ENCODE assay signal across 21 cellular contexts in genomic region chr10:96289218-96289910, GRCh38. TPM values are rescaled to one million over a fixed set of nuclear protein-coding genes. Genes with fewer than 3 reads are reported as not detected.
"Had no signal": no experiment of that assay in that cellular context is flagged by ENCODE, and none has a peak within 500 bp of the region (broad histone marks: within the 10 kb centered on the region; RNA-seq: fewer than 3 reads in every experiment).

No MANE protein-coding gene starts in this region.

- DNase-seq: activated CD4-positive, alpha-beta T cell treated with anti-CD3 and anti-CD28 coated beads, Interleukin-2, amount 10 ng/mL, durations not matched to agents 7 days and 5 days; activated CD4-positive, CD25-positive, alpha-beta regulatory T cell; activated naive CD4-positive, alpha-beta T cell treated with anti-CD3 and anti-CD28 coated beads, Interleukin-2, amount 50 U/mL, for 16 hours; adrenal gland; esophagus squamous epithelium; foreskin fibroblast; glutamatergic neuron; left cardiac atrium; mucosa of descending colon; natural killer cell; occipital lobe; stimulated activated naive CD8-positive, alpha-beta T cell treated with anti-CD3 and anti-CD28 coated beads, Interleukin-15, Interleukin-2, amounts not matched to agents 100 U/mL and 50 U/mL, for 24 hours had no signal

- H3K36me3 ChIP-seq: adrenal gland, esophagus squamous epithelium, prostate gland had no signal

- H3K4me3 Mint-ChIP-seq: activated CD4-positive, alpha-beta T cell treated with anti-CD3 and anti-CD28 coated beads, Interleukin-2, amount 10 ng/mL, durations not matched to agents 7 days and 5 days; natural killer cell had no signal

- H3K9me3 Mint-ChIP-seq: activated CD4-positive, alpha-beta T cell treated with anti-CD3 and anti-CD28 coated beads, Interleukin-2, amount 10 ng/mL, durations not matched to agents 7 days and 5 days; activated T-helper 2 cell treated with anti-CD3 and anti-CD28 coated beads, Interferon-gamma antibody, Interleukin-2, Interleukin-4, amounts not matched to agents 10 μg/mL and 5 μg/mL and 100 μg/mL, durations not matched to agents 14 hours and 24 hours and 36 hours; natural killer cell had no signal

- H3K27ac Mint-ChIP-seq: activated CD4-positive, alpha-beta T cell treated with anti-CD3 and anti-CD28 coated beads, Interleukin-2, amount 10 ng/mL, durations not matched to agents 7 days and 5 days; activated T-helper 2 cell treated with anti-CD3 and anti-CD28 coated beads, Interferon-gamma antibody, Interleukin-2, Interleukin-4, amounts not matched to agents 10 μg/mL and 5 μg/mL and 100 μg/mL, durations not matched to agents 14 hours and 24 hours and 36 hours; natural killer cell had no signal

- H3K4me3 ChIP-seq: adrenal gland, esophagus squamous epithelium, lung, mucosa of descending colon, prostate gland had no signal

- H3K27me3 ChIP-seq: adrenal gland, esophagus squamous epithelium had no signal

- H3K9me3 ChIP-seq: adrenal gland, esophagus squamous epithelium, mucosa of descending colon, prostate gland had no signal

- H3K36me3 Mint-ChIP-seq: natural killer cell had no signal

- FAIRE-seq: colon had no signal

- H3K4me1 ChIP-seq: prostate gland had no signal

- H3K27ac ChIP-seq: adrenal gland, esophagus squamous epithelium, prostate gland had no signal

RNA-seq across cellular contexts. Expression of gene DNTT, which starts 14.9 kb away (rescaled TPM):
- total RNA-seq: activated CD4-positive, alpha-beta T cell treated with anti-CD3 and anti-CD28 coated beads, Interleukin-2, amount 10 ng/mL, durations not matched to agents 7 days and 5 days; activated CD8-positive, alpha-beta memory T cell treated with anti-CD3 and anti-CD28 coated beads for 36 hours; activated T-helper 2 cell treated with anti-CD3 and anti-CD28 coated beads, Interferon-gamma antibody, Interleukin-2, Interleukin-4, amounts not matched to agents 10 μg/mL and 5 μg/mL and 100 μg/mL, durations not matched to agents 14 hours and 24 hours and 36 hours; adrenal gland; cardiac septum; esophagus squamous epithelium; left cardiac atrium; lung; mucosa of descending colon; natural killer cell; occipital lobe; prostate gland; sciatic nerve; temporal lobe; ureter had no signal
- polyA plus RNA-seq: adrenal gland, lung had no signal

RNA-seq across cellular contexts. Expression of gene BLNK, which starts 18.0 kb away (rescaled TPM):
- total RNA-seq: activated CD4-positive, alpha-beta T cell treated with anti-CD3 and anti-CD28 coated beads, Interleukin-2, amount 10 ng/mL, durations not matched to agents 7 days and 5 days; activated CD8-positive, alpha-beta memory T cell treated with anti-CD3 and anti-CD28 coated beads for 36 hours; activated T-helper 2 cell treated with anti-CD3 and anti-CD28 coated beads, Interferon-gamma antibody, Interleukin-2, Interleukin-4, amounts not matched to agents 10 μg/mL and 5 μg/mL and 100 μg/mL, durations not matched to agents 14 hours and 24 hours and 36 hours had no signal
